Comparison of ENCODE assay signal across 1 cellular context in genomic region chr2:69893684-69894481, GRCh38.
TF ChIP-seq lines count a peak whose summit lies in the region.

A gene with protein sequence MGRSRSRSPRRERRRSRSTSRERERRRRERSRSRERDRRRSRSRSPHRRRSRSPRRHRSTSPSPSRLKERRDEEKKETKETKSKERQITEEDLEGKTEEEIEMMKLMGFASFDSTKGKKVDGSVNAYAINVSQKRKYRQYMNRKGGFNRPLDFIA (plus strand): TSS chr2:69893956. CDS start chr2:69893985, 29 bp downstream.

TF ChIP-seq in H1, 55 proteins besides CTCF, POLR2A, EP300 and RAD21 (continued from another document):
- TF ChIP-seq ATF2 (IDR thresholded peaks at IDR 0.05; ENCODE audit: low read length) = peak; percentile 82; the same call in 1 of the 2 replicates
- no peak for TF ChIP-seq GTF2F1 (IDR thresholded peaks at IDR 0.05; ENCODE audit: borderline replicate concordance, low read depth, low read length)
- TF ChIP-seq BCL11A (IDR thresholded peaks at IDR 0.05; ENCODE audit: low read depth in 2 of 2, low read length in 2 of 2) = no peak
- peak; percentile 37 for TF ChIP-seq SAP30 (IDR thresholded peaks at IDR 0.05; ENCODE audit: insufficient read depth, insufficient replicate concordance, low read length)
- peak; percentile 37; the same call in 1 of the 2 replicates for TF ChIP-seq SRF (IDR thresholded peaks at IDR 0.05; ENCODE audit: low read depth, low read length)
- TF ChIP-seq CHD2 (IDR thresholded peaks at IDR 0.05; ENCODE audit: low read length) = no peak
- TF ChIP-seq RXRA (IDR thresholded peaks at IDR 0.05; ENCODE audit: insufficient read depth, low read depth, low read length) = no peak
- peak; percentile 30; the same call in 1 of the 2 replicates for TF ChIP-seq YY1 (IDR thresholded peaks at IDR 0.05; ENCODE audit: low read depth, low read length)
- TF ChIP-seq NANOG (IDR thresholded peaks at IDR 0.05; ENCODE audit: insufficient read depth, low read depth, low read length, poor library complexity, severe bottlenecking) = no peak
- TF ChIP-seq RBBP5 (IDR thresholded peaks at IDR 0.05; ENCODE audit: borderline replicate concordance, low read depth, low read length) = 0 out of 2 replicates have a peak, but pooled peaks have one; percentile 30
- peak; percentile 51 for TF ChIP-seq ASH2L (IDR thresholded peaks at IDR 0.05; ENCODE audit: low read length)
TF ChIP-seq in H1: peak in this region for 20.
